ENCODE assay signal across 1 cellular context in the genomic region with DNA sequence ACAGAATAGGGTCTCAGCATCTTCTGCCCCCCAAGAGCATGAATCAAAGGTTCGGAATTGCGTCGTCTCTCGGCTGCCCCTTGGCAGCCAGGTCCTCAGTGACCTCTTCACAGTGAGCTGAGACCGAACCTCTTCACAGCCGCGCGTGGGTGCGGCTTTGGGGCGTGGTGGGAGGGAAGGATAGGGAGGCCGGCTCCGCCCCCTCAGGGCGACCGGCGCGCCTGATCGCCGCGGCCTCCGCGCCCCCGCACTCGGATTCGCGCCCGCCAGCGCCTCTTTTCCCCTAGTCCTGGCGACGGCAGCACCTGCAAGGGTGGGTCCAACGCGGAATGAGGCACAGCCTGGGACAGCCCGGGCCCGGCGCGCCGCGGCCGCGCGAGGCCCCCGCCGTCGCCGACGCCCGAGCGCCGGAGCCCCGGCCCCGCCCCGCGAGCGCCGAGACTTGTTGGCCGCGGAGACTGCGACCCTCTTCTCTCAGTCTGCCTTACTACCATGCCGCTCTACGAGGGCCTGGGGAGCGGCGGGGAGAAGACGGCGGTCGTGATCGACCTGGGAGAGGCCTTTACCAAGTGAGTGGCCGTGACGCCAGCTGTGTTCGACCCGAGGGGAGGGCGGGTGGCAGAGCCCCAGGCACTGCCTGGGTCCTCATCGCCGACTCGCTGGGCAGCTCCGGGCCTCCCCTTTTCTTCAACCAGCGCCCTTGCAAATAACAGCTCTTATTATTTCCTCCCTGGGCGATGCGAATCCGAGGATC.
TF ChIP-seq lines count a peak whose summit lies in the region.

A gene (plus strand): TSS at position 424 of the 754 bp plus-strand sequence. CDS start 69 bp downstream, at position 493.

TF ChIP-seq in K562, 482 proteins besides CTCF, POLR2A, EP300 and RAD21 (continued from another document):
- TF ChIP-seq, protein P1, sequence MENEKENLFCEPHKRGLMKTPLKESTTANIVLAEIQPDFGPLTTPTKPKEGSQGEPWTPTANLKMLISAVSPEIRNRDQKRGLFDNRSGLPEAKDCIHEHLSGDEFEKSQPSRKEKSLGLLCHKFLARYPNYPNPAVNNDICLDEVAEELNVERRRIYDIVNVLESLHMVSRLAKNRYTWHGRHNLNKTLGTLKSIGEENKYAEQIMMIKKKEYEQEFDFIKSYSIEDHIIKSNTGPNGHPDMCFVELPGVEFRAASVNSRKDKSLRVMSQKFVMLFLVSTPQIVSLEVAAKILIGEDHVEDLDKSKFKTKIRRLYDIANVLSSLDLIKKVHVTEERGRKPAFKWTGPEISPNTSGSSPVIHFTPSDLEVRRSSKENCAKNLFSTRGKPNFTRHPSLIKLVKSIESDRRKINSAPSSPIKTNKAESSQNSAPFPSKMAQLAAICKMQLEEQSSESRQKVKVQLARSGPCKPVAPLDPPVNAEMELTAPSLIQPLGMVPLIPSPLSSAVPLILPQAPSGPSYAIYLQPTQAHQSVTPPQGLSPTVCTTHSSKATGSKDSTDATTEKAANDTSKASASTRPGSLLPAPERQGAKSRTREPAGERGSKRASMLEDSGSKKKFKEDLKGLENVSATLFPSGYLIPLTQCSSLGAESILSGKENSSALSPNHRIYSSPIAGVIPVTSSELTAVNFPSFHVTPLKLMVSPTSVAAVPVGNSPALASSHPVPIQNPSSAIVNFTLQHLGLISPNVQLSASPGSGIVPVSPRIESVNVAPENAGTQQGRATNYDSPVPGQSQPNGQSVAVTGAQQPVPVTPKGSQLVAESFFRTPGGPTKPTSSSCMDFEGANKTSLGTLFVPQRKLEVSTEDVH (IDR thresholded peaks at IDR 0.05; ENCODE audit: low read depth, partially characterized antibody), result no peak
- peak; percentile 96 for TF ChIP-seq EGR1 (conservative IDR thresholded peaks at IDR 0.05)
- no peak for TF ChIP-seq XRCC4 (IDR thresholded peaks at IDR 0.05; ENCODE audit: extremely low read depth, insufficient read depth, insufficient read length)
- TF ChIP-seq TEAD1 (CRISPR knock-in tag; IDR thresholded peaks at IDR 0.05), result no peak
- TF ChIP-seq MTA1 (IDR thresholded peaks at IDR 0.05; ENCODE audit: borderline replicate concordance), result no peak
- TF ChIP-seq SOX6 (IDR thresholded peaks at IDR 0.05), result no peak
- peak; percentile 95 for TF ChIP-seq RB1 (IDR thresholded peaks at IDR 0.05; ENCODE audit: low read depth)
- no peak for TF ChIP-seq NFXL1 (CRISPR knock-in tag; IDR thresholded peaks at IDR 0.05)
- TF ChIP-seq FOS (IDR thresholded peaks at IDR 0.05; ENCODE audit: extremely low read depth, insufficient read length), result no peak
- no peak for TF ChIP-seq PCBP1 (IDR thresholded peaks at IDR 0.05; ENCODE audit: low read depth, low read length, poor library complexity, severe bottlenecking)
- TF ChIP-seq, protein P2, sequence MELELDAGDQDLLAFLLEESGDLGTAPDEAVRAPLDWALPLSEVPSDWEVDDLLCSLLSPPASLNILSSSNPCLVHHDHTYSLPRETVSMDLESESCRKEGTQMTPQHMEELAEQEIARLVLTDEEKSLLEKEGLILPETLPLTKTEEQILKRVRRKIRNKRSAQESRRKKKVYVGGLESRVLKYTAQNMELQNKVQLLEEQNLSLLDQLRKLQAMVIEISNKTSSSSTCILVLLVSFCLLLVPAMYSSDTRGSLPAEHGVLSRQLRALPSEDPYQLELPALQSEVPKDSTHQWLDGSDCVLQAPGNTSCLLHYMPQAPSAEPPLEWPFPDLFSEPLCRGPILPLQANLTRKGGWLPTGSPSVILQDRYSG (tag; conservative IDR thresholded peaks at IDR 0.05; ENCODE audit: low read depth), result no peak
- 0 out of 2 replicates have a peak, but pooled peaks have one; percentile 17 for TF ChIP-seq CREB1 (IDR thresholded peaks at IDR 0.05)
- TF ChIP-seq CREB1 (CRISPR knock-in tag; IDR thresholded peaks at IDR 0.05), result peak; percentile 62
- no peak for TF ChIP-seq GATA2 (CRISPR knock-in tag; IDR thresholded peaks at IDR 0.05)
- TF ChIP-seq SETDB1 (IDR thresholded peaks at IDR 0.05; ENCODE audit: low read length), result no peak
- no peak for TF ChIP-seq SRSF7 (optimal IDR thresholded peaks at IDR 0.05; ENCODE audit: low read depth, low read length)
- no peak for TF ChIP-seq STAT5A (IDR thresholded peaks at IDR 0.05; ENCODE audit: borderline replicate concordance, low read length)
- no peak for TF ChIP-seq IFI16 (CRISPR knock-in tag; IDR thresholded peaks at IDR 0.05)
- peak; percentile 85 for TF ChIP-seq SP1 (CRISPR knock-in tag; IDR thresholded peaks at IDR 0.05)
- peak; percentile 22 for TF ChIP-seq POLR2B (IDR thresholded peaks at IDR 0.05; ENCODE audit: low read depth, partially characterized antibody)
- peak; percentile 8; the same call in 1 of the 2 replicates for TF ChIP-seq MYC (IDR thresholded peaks at IDR 0.05; ENCODE audit: low read depth, low read length)
- no peak for TF ChIP-seq MYC (CRISPR knock-in tag; IDR thresholded peaks at IDR 0.05; ENCODE audit: borderline replicate concordance, low read depth)
- TF ChIP-seq KLF16 (IDR thresholded peaks at IDR 0.05), result no peak
- no peak for TF ChIP-seq HLTF (IDR thresholded peaks at IDR 0.05)
- TF ChIP-seq GABPB1 (CRISPR knock-in tag; IDR thresholded peaks at IDR 0.05), result no peak
- no peak for TF ChIP-seq ZNF507 (tag; conservative IDR thresholded peaks at IDR 0.05)
- TF ChIP-seq, protein P3, sequence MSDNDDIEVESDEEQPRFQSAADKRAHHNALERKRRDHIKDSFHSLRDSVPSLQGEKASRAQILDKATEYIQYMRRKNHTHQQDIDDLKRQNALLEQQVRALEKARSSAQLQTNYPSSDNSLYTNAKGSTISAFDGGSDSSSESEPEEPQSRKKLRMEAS (CRISPR knock-in tag; IDR thresholded peaks at IDR 0.05), result peak; percentile 47
- TF ChIP-seq TGIF2 (CRISPR knock-in tag; IDR thresholded peaks at IDR 0.05), result no peak
- peak; percentile 76 for TF ChIP-seq CCNT2 (IDR thresholded peaks at IDR 0.05; ENCODE audit: borderline replicate concordance, extremely low read depth, insufficient read length, low read depth, low read length)
- TF ChIP-seq XRCC3 (IDR thresholded peaks at IDR 0.05), result no peak
- TF ChIP-seq CXXC5 (CRISPR knock-in tag; IDR thresholded peaks at IDR 0.05), result peak; percentile 74
- TF ChIP-seq, protein P4, sequence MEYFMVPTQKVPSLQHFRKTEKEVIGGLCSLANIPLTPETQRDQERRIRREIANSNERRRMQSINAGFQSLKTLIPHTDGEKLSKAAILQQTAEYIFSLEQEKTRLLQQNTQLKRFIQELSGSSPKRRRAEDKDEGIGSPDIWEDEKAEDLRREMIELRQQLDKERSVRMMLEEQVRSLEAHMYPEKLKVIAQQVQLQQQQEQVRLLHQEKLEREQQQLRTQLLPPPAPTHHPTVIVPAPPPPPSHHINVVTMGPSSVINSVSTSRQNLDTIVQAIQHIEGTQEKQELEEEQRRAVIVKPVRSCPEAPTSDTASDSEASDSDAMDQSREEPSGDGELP (CRISPR knock-in tag; IDR thresholded peaks at IDR 0.05; ENCODE audit: borderline replicate concordance), result peak; percentile 47; the same call in 1 of the 2 replicates
- TF ChIP-seq, protein P5, sequence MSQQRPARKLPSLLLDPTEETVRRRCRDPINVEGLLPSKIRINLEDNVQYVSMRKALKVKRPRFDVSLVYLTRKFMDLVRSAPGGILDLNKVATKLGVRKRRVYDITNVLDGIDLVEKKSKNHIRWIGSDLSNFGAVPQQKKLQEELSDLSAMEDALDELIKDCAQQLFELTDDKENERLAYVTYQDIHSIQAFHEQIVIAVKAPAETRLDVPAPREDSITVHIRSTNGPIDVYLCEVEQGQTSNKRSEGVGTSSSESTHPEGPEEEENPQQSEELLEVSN (IDR thresholded peaks at IDR 0.05; ENCODE audit: borderline replicate concordance in 1 of 2, extremely low read depth in 1 of 2, insufficient read depth in 1 of 2, insufficient read length in 1 of 2, low read depth in 1 of 2, low read length in 1 of 2, poor library complexity in 1 of 2, severe bottlenecking in 1 of 2), result peak; percentile 23 to 52
- peak; percentile 56 for TF ChIP-seq DACH1 (IDR thresholded peaks at IDR 0.05; ENCODE audit: partially characterized antibody)
- peak; percentile 69 for TF ChIP-seq KLF1 (tag; IDR thresholded peaks at IDR 0.05)
- TF ChIP-seq MYNN (IDR thresholded peaks at IDR 0.05), result no peak
- no peak for TF ChIP-seq MYNN (CRISPR knock-in tag; IDR thresholded peaks at IDR 0.05)
- no peak for TF ChIP-seq ASH1L (IDR thresholded peaks at IDR 0.05; ENCODE audit: borderline replicate concordance, low read depth, partially characterized antibody)
- TF ChIP-seq, protein P6, sequence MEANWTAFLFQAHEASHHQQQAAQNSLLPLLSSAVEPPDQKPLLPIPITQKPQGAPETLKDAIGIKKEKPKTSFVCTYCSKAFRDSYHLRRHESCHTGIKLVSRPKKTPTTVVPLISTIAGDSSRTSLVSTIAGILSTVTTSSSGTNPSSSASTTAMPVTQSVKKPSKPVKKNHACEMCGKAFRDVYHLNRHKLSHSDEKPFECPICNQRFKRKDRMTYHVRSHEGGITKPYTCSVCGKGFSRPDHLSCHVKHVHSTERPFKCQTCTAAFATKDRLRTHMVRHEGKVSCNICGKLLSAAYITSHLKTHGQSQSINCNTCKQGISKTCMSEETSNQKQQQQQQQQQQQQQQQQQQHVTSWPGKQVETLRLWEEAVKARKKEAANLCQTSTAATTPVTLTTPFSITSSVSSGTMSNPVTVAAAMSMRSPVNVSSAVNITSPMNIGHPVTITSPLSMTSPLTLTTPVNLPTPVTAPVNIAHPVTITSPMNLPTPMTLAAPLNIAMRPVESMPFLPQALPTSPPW (CRISPR knock-in tag; IDR thresholded peaks at IDR 0.05), result peak; percentile 69
- no peak for TF ChIP-seq MYBL2 (IDR thresholded peaks at IDR 0.05; ENCODE audit: low read depth)
- TF ChIP-seq MYBL2 (CRISPR knock-in tag; IDR thresholded peaks at IDR 0.05; ENCODE audit: borderline replicate concordance), result no peak
- no peak for TF ChIP-seq NCOA4 (IDR thresholded peaks at IDR 0.05; ENCODE audit: partially characterized antibody)
- TF ChIP-seq U2AF2 (optimal IDR thresholded peaks at IDR 0.05; ENCODE audit: low read depth, low read length), result no peak
- TF ChIP-seq MCM5 (IDR thresholded peaks at IDR 0.05; ENCODE audit: low read depth), result no peak
- no peak for TF ChIP-seq SRF (CRISPR knock-in tag; IDR thresholded peaks at IDR 0.05)
